In genomic region chr11:18204220-18204619, GRCh38 we compare ENCODE assay signal across 1 cellular context.
TF ChIP-seq lines count a peak whose summit lies in the region.

No MANE protein-coding gene starts in this region.

TF ChIP-seq in A549, 52 proteins besides CTCF, POLR2A, EP300 and RAD21 (continued from another document):
- TF ChIP-seq ZFP36 (IDR thresholded peaks at IDR 0.05; ENCODE audit: borderline replicate concordance, partially characterized antibody) (no peak), CBX2 (IDR thresholded peaks at IDR 0.05; ENCODE audit: borderline replicate concordance, low read depth) (no peak), EHF (CRISPR knock-in tag; IDR thresholded peaks at IDR 0.05) (no peak)
